ENCODE assay signal across 1 cellular context in the genomic region with DNA sequence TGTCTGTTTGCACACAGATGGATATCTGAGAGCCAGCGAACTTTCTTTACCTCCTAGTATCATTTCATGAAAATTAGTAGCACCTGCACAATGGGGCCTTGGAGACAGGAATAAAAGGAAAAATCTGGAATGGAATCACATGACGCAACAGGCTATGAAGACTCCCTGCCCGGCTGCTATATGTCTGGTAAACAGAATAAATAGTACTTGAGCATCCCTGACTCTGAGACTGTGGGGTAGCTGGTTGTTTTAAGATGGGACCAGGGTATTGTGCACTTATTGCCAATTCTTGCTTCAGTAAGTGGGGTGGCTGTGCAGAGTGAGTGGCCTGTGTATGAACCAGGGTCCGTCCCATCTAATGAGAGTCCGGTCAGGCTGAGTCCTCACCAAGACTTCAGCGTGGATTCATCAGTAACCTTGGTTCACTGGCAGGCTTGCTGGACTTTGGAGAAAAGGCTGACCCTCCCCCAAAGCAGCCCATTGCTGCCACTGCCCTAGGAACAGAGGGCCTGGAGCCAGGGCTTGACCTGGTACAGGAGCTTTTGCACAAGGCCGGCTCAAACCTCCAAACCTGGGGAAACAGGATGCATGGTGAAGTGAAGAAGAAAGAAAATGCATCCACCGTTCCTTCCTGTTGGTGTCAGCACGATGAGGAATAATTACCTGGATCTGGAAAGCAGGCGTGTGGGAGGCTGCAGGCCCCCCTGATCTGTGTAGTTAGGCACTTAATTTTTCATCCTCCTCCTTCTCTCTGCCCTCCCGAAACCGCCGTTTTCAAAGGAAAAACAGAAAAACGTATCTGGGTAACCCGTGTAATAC.
TF ChIP-seq lines count a peak whose summit lies in the region.

No MANE protein-coding gene starts in this region.

TF ChIP-seq in endothelial cell of umbilical vein, 7 proteins besides CTCF, POLR2A, EP300 and RAD21:
- no peak for TF ChIP-seq GATA2 (IDR thresholded peaks at IDR 0.05; ENCODE audit: insufficient read depth, insufficient read length, low read depth, low read length)
- TF ChIP-seq EZH2 (IDR thresholded peaks at IDR 0.05; ENCODE audit: borderline replicate concordance, low read depth, low read length, severe bottlenecking): no peak
- TF ChIP-seq JUN (IDR thresholded peaks at IDR 0.05; ENCODE audit: borderline replicate concordance, insufficient read depth, insufficient read length, low read depth): no peak
- TF ChIP-seq MYC (IDR thresholded peaks at IDR 0.05; ENCODE audit: low read depth, low read length): no peak
- TF ChIP-seq MAX (IDR thresholded peaks at IDR 0.05; ENCODE audit: insufficient read depth, insufficient read length): no peak
- TF ChIP-seq POLR2AphosphoS5 (IDR thresholded peaks at IDR 0.05; ENCODE audit: insufficient read depth, low read depth, low read length): no peak
